Comparison of ENCODE assay signal across 26 cellular contexts in the genomic region with DNA sequence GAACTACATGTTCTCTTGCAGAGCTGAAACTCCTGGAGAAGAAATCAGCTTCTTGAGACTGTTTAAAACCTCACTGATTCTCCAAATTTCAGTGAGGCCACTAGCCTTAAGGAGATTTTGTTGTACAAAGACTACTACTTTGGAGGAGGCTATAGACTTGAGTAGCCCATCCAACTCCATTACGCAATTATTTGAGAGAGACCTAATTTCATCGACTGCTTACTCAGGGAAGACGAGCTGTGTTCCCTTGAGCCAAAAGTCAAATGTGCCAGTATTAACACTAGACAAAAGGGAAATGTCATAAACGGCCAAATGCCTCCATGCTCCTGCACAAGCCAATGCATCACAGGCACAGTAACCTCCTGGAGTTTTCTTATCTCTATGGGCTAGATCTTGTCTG.
"Had no signal": no experiment of that assay in that cellular context is flagged by ENCODE, and none has a peak within 500 bp of the region (broad histone marks: within the 10 kb centered on the region; RNA-seq: fewer than 3 reads in every experiment).

No MANE protein-coding gene starts in this region.

- H3K9me3 ChIP-seq: adrenal gland, ascending aorta, ovary, psoas muscle, thoracic aorta, uterus had no signal

- H3K36me3 ChIP-seq: adrenal gland, ascending aorta, ovary, thoracic aorta, uterus had no signal

- H3K36me3 Mint-ChIP-seq: activated CD8-positive, alpha-beta memory T cell treated with anti-CD3 and anti-CD28 coated beads, Interleukin-2, amount 10 ng/mL, durations not matched to agents 7 days and 5 days; brain; type B pancreatic cell had no signal

- ATAC-seq: activated CD4-positive, alpha-beta T cell treated with anti-CD3 and anti-CD28 coated beads for 36 hours; activated CD8-positive, alpha-beta memory T cell treated with anti-CD3 and anti-CD28 coated beads, Interleukin-2, amount 10 ng/mL, durations not matched to agents 7 days and 5 days; activated CD8-positive, alpha-beta T cell treated with anti-CD3 and anti-CD28 coated beads, Interleukin-2, amount 10 ng/mL, durations not matched to agents 7 days and 5 days; naive thymus-derived CD4-positive, alpha-beta T cell; psoas muscle; stimulated activated naive CD8-positive, alpha-beta T cell treated with anti-CD3 and anti-CD28 coated beads, Interleukin-15, Interleukin-2, amounts not matched to agents 100 U/mL and 50 U/mL, for 24 hours had no signal

- H3K9me3 Mint-ChIP-seq: activated B cell treated with CpG ODN at 0.5 μM for 24 hours; T-helper 2 cell treated with Interferon-gamma antibody and Interleukin-4, amounts not matched to agents 5 μg/mL and 100 μg/mL, for 36 hours had no signal

- H3K27me3 Mint-ChIP-seq: activated B cell treated with CpG ODN at 0.5 μM for 24 hours; activated CD4-positive, alpha-beta T cell treated with anti-CD3 and anti-CD28 coated beads for 36 hours; activated CD8-positive, alpha-beta memory T cell treated with anti-CD3 and anti-CD28 coated beads, Interleukin-2, amount 10 ng/mL, durations not matched to agents 7 days and 5 days; activated naive CD8-positive, alpha-beta T cell had no signal

- H3K27ac ChIP-seq: adrenal gland, ascending aorta, ovary, psoas muscle, thoracic aorta, uterus had no signal

- H3K4me3 ChIP-seq: adrenal gland, ascending aorta, ovary, psoas muscle, thoracic aorta, uterus had no signal

- FAIRE-seq: endothelial cell of umbilical vein, islet of Langerhans had no signal

- H3K4me1 ChIP-seq: adrenal gland, ascending aorta, psoas muscle, uterus had no signal

- H3K27ac Mint-ChIP-seq: activated B cell treated with CpG ODN at 0.5 μM for 24 hours; activated CD4-positive, alpha-beta T cell treated with anti-CD3 and anti-CD28 coated beads for 36 hours; activated CD8-positive, alpha-beta memory T cell treated with anti-CD3 and anti-CD28 coated beads, Interleukin-2, amount 10 ng/mL, durations not matched to agents 7 days and 5 days; activated CD8-positive, alpha-beta T cell treated with anti-CD3 and anti-CD28 coated beads, Interleukin-2, amount 10 ng/mL, durations not matched to agents 7 days and 5 days; activated naive CD8-positive, alpha-beta T cell; activated T-helper 2 cell treated with anti-CD3 and anti-CD28 coated beads, Interferon-gamma antibody, Interleukin-2, Interleukin-4, amounts not matched to agents 10 μg/mL and 5 μg/mL and 100 μg/mL, durations not matched to agents 14 hours and 24 hours and 36 hours; brain; T-helper 2 cell treated with Interferon-gamma antibody and Interleukin-4, amounts not matched to agents 5 μg/mL and 100 μg/mL, for 36 hours; type B pancreatic cell had no signal

- H3K27me3 ChIP-seq: adrenal gland, ascending aorta, ovary, uterus had no signal

- DNase-seq: activated B cell treated with CpG ODN at 0.5 μM for 24 hours; activated CD4-positive, alpha-beta T cell treated with anti-CD3 and anti-CD28 coated beads for 36 hours; activated CD8-positive, alpha-beta memory T cell treated with anti-CD3 and anti-CD28 coated beads, Interleukin-2, amount 10 ng/mL, durations not matched to agents 7 days and 5 days; activated CD8-positive, alpha-beta T cell treated with anti-CD3 and anti-CD28 coated beads, Interleukin-2, amount 10 ng/mL, durations not matched to agents 7 days and 5 days; activated T-cell treated with anti-CD3 and anti-CD28 coated beads, Interleukin-2, amount 50 U/mL, for 48 hours; adrenal gland; caudate nucleus; foreskin melanocyte; midbrain; naive thymus-derived CD4-positive, alpha-beta T cell; ovary; psoas muscle; stimulated activated CD4-positive, alpha-beta T cell treated with anti-CD3 and anti-CD28 coated beads, Interleukin-12 subunit alpha, Interleukin-12 subunit beta, amount 100 ng/mL, for 4 hours; stimulated activated CD4-positive, alpha-beta T cell treated with anti-CD3 and anti-CD28 coated beads, Interleukin-4, amount 100 ng/mL, for 1 hour; stimulated activated naive CD8-positive, alpha-beta T cell treated with anti-CD3 and anti-CD28 coated beads, Interleukin-15, Interleukin-2, amounts not matched to agents 100 U/mL and 50 U/mL, for 24 hours; T-helper 1 cell; uterus had no signal

- H3K4me3 Mint-ChIP-seq: activated B cell treated with CpG ODN at 0.5 μM for 24 hours; activated CD4-positive, alpha-beta T cell treated with anti-CD3 and anti-CD28 coated beads for 36 hours; activated CD8-positive, alpha-beta memory T cell treated with anti-CD3 and anti-CD28 coated beads, Interleukin-2, amount 10 ng/mL, durations not matched to agents 7 days and 5 days; activated CD8-positive, alpha-beta T cell treated with anti-CD3 and anti-CD28 coated beads, Interleukin-2, amount 10 ng/mL, durations not matched to agents 7 days and 5 days; activated naive CD8-positive, alpha-beta T cell; brain; naive thymus-derived CD4-positive, alpha-beta T cell; T-helper 2 cell treated with Interferon-gamma antibody and Interleukin-4, amounts not matched to agents 5 μg/mL and 100 μg/mL, for 36 hours; type B pancreatic cell had no signal
